12 cellular contexts compared by ENCODE assay signal in the genomic region with DNA sequence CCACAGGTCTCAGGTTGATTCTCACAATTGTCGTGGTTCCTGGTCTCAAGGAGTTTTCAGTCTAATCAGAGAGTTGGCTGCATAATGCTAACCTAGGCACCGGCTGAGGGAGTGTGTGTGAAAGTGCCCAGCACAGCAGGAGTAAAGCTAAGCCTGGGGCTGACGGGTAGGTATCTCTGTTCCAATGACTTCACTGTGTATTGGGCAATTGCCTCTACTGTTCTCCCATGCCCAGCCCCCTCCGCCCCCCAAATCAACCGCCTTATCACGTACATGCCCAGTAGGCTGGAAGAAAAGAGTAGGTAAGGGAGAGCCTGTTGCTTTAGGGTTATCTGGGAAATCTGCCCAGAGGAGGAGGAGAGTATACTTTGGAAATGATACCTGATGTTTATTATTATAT. TPM values are rescaled to one million over a fixed set of nuclear protein-coding genes. Genes with fewer than 3 reads are reported as not detected.
A peak's percentile ranks its signal among the peaks of the same experiment; 100 is the strongest.
DNase-seq lines count a peak whose midpoint lies in the region; ATAC-seq and TF ChIP-seq lines count a peak whose summit lies in the region.
"Had no signal": no experiment of that assay in that cellular context is flagged by ENCODE, and none has a peak within 500 bp of the region (broad histone marks: within the 10 kb centered on the region; RNA-seq: fewer than 3 reads in every experiment).

No MANE protein-coding gene starts in this region.

- H3K27me3 ChIP-seq in gastroesophageal sphincter (no peaks in the 10 kb centered on the region), psoas muscle (ENCODE audit: insufficient read depth in 3 of 3, low read length in 2 of 3) (no peaks in the 10 kb centered on the region), foreskin keratinocyte (no peaks in the 10 kb centered on the region)
- H3K27me3 ChIP-seq: neutrophil, SJSA1 had no signal

- intact Hi-C loops in psoas muscle (cut with DNase I) = loop anchor here (5.0 kb wide), 2 partner anchors 56 to 74 kb away; a partner anchor contains a TSS

- ATAC-seq in gastroesophageal sphincter (no peak), psoas muscle (peak; percentile 33 to 62 (median 53)), foreskin keratinocyte (no peak), HG03457 (IDR thresholded peaks at IDR 0.05; ENCODE audit: unreplicated experiment) (no peak)

- H3K9me3 ChIP-seq in gastroesophageal sphincter (no peaks in the 10 kb centered on the region), psoas muscle (no peaks in the 10 kb centered on the region)
- H3K9me3 ChIP-seq: neutrophil, SJSA1 had no signal

- H3K4me1 ChIP-seq in gastroesophageal sphincter (peaks cover 26 to 82% (median 40%) of the 10 kb centered on the region in 3 donors), psoas muscle (peaks cover 72% of the 10 kb centered on the region), foreskin keratinocyte (peaks cover 21% of the 10 kb centered on the region)

- H3K27ac ChIP-seq in gastroesophageal sphincter (peak overlapping the region; percentile 82 to 89 (median 85)), psoas muscle (peak overlapping the region; percentile 85), foreskin keratinocyte (no peak overlapping the region)
- H3K27ac ChIP-seq: neutrophil, SJSA1 had no signal

- H3K36me3 ChIP-seq in gastroesophageal sphincter (peaks cover 0 to 11% of the 10 kb centered on the region in 2 donors), psoas muscle (ENCODE audit: insufficient read depth in 1 of 2, low read depth in 1 of 2) (peaks cover 0 to 20% of the 10 kb centered on the region in 2 donors)

- TF ChIP-seq POLR2A in gastroesophageal sphincter (IDR thresholded peaks at IDR 0.05) = no peak

- TF ChIP-seq CTCF in gastroesophageal sphincter (IDR thresholded peaks at IDR 0.05) = no peak
- TF ChIP-seq CTCF in psoas muscle (IDR thresholded peaks at IDR 0.05) = no peak
- no peak for TF ChIP-seq CTCF in foreskin keratinocyte (conservative IDR thresholded peaks at IDR 0.05)

- no peak for TF ChIP-seq EP300 in gastroesophageal sphincter (IDR thresholded peaks at IDR 0.05)

- 58 to 80% methylated on average over 1 to 4 of the region's 6 CpGs for WGBS in gastroesophageal sphincter (ENCODE audit: low coverage in 1 of 2), 2 donors
- WGBS in psoas muscle, 3 donors = 37 to 61% (median 41%) methylated on average over 6 of the region's 6 CpGs

- DNase-seq in ELF-1 (ENCODE audit: low read depth, low spot score) = peak; percentile 27
- peak; percentile 35 for DNase-seq in NCI-H226
- no peak for DNase-seq in psoas muscle
- DNase-seq in foreskin keratinocyte = no peak
- DNase-seq in cerebellar cortex (ENCODE audit: low spot score) = no peak
- DNase-seq: MM.1S, NCI-H69, trophoblast cell had no signal

- no peak overlapping the region for H3K4me3 ChIP-seq in gastroesophageal sphincter
- peak overlapping the region; percentile 50 for H3K4me3 ChIP-seq in psoas muscle
- H3K4me3 ChIP-seq: SJSA1 had no signal

RNA-seq across cellular contexts. Expression of a gene that starts 54.7 kb away (rescaled TPM):
- total RNA-seq in gastroesophageal sphincter (10 to 100 TPM; 33.1 to 63.7 (median 39.3) TPM), psoas muscle (10 to 100 TPM; 38.8 to 92.9 (median 76.7) TPM), foreskin keratinocyte (34.3 and 43.0 TPM in 2 replicates)
- polyA plus RNA-seq in psoas muscle (100 to 1,000 TPM in 2 of 3 donors, 10 to 100 TPM in 1; 69.9 to 191 (median 116) TPM), foreskin keratinocyte (60.0 and 69.8 TPM in 2 replicates)

RNA-seq across cellular contexts. Expression of a gene that starts 54.7 kb away (rescaled TPM):
- 10 to 100 TPM; 11.5 to 29.6 (median 24.4) TPM for total RNA-seq in gastroesophageal sphincter
- total RNA-seq in psoas muscle = 10 to 100 TPM in 1 of 4 donors, 1 to 10 TPM in 3; 2.6 to 12.8 (median 6.7) TPM
- polyA plus RNA-seq in psoas muscle = 10 to 100 TPM in 1 of 3 donors, 1 to 10 TPM in 1, under 1 TPM in 1; 0.70 to 17.2 (median 2.9) TPM
- 8.3 and 8.6 TPM in 2 replicates for total RNA-seq in foreskin keratinocyte
- polyA plus RNA-seq in foreskin keratinocyte = 0.77 and 1.0 TPM in 2 replicates

Comparison
In these comparisons a context has a peak if more than half of its experiments do, and no peak if none do; other contexts are left out.
1. DNase-seq: peak in ELF-1 (single experiment) and NCI-H226 (single experiment); none in psoas muscle (0 of 2), foreskin keratinocyte (0 of 2) and cerebellar cortex (single experiment).
2. ATAC-seq: peak in psoas muscle (4 of 4); none in gastroesophageal sphincter (single experiment), foreskin keratinocyte (single experiment) and HG03457 (single experiment).